ENCODE assay signal across 1 cellular context in genomic region chr17:44499722-44500121, GRCh38.
TF ChIP-seq lines count a peak whose summit lies in the region.

No MANE protein-coding gene starts in this region.

TF ChIP-seq in HepG2, 621 proteins besides CTCF, POLR2A, EP300 and RAD21:
- no peak for TF ChIP-seq KDM6A (CRISPR knock-in tag; IDR thresholded peaks at IDR 0.05; ENCODE audit: low read depth)
- TF ChIP-seq ZNF558 (CRISPR knock-in tag; IDR thresholded peaks at IDR 0.05; ENCODE audit: borderline replicate concordance): no peak
- TF ChIP-seq ZNF180 (CRISPR knock-in tag; IDR thresholded peaks at IDR 0.05; ENCODE audit: borderline replicate concordance, low read depth): no peak
- TF ChIP-seq ZNF18 (CRISPR knock-in tag; IDR thresholded peaks at IDR 0.05; ENCODE audit: insufficient replicate concordance): no peak
- TF ChIP-seq ZNF782 (CRISPR knock-in tag; IDR thresholded peaks at IDR 0.05; ENCODE audit: borderline replicate concordance): no peak
- TF ChIP-seq FIP1L1 (IDR thresholded peaks at IDR 0.05; ENCODE audit: borderline replicate concordance, insufficient read depth, low read depth, low read length): no peak
- TF ChIP-seq ZNF367 (CRISPR knock-in tag; IDR thresholded peaks at IDR 0.05; ENCODE audit: borderline replicate concordance): no peak
- no peak for TF ChIP-seq ZHX1 (CRISPR knock-in tag; IDR thresholded peaks at IDR 0.05; ENCODE audit: low read depth)
- TF ChIP-seq ZNF484 (CRISPR knock-in tag; IDR thresholded peaks at IDR 0.05; ENCODE audit: borderline replicate concordance, low read depth): no peak
- TF ChIP-seq ZNF790 (CRISPR knock-in tag; IDR thresholded peaks at IDR 0.05; ENCODE audit: borderline replicate concordance): no peak
- no peak for TF ChIP-seq PHF21A (CRISPR knock-in tag; IDR thresholded peaks at IDR 0.05)
- TF ChIP-seq ZNF503 (CRISPR knock-in tag; IDR thresholded peaks at IDR 0.05): no peak
- TF ChIP-seq ZNF383 (CRISPR knock-in tag; IDR thresholded peaks at IDR 0.05; ENCODE audit: borderline replicate concordance): no peak
